1 cellular context compared by ENCODE assay signal in genomic region chr10:132163278-132163765, GRCh38.
TF ChIP-seq lines count a peak whose summit lies in the region.

No MANE protein-coding gene starts in this region.

TF ChIP-seq in GM23338, 12 proteins besides CTCF, POLR2A, EP300 and RAD21 (continued from another document):
- TF ChIP-seq, protein P1, sequence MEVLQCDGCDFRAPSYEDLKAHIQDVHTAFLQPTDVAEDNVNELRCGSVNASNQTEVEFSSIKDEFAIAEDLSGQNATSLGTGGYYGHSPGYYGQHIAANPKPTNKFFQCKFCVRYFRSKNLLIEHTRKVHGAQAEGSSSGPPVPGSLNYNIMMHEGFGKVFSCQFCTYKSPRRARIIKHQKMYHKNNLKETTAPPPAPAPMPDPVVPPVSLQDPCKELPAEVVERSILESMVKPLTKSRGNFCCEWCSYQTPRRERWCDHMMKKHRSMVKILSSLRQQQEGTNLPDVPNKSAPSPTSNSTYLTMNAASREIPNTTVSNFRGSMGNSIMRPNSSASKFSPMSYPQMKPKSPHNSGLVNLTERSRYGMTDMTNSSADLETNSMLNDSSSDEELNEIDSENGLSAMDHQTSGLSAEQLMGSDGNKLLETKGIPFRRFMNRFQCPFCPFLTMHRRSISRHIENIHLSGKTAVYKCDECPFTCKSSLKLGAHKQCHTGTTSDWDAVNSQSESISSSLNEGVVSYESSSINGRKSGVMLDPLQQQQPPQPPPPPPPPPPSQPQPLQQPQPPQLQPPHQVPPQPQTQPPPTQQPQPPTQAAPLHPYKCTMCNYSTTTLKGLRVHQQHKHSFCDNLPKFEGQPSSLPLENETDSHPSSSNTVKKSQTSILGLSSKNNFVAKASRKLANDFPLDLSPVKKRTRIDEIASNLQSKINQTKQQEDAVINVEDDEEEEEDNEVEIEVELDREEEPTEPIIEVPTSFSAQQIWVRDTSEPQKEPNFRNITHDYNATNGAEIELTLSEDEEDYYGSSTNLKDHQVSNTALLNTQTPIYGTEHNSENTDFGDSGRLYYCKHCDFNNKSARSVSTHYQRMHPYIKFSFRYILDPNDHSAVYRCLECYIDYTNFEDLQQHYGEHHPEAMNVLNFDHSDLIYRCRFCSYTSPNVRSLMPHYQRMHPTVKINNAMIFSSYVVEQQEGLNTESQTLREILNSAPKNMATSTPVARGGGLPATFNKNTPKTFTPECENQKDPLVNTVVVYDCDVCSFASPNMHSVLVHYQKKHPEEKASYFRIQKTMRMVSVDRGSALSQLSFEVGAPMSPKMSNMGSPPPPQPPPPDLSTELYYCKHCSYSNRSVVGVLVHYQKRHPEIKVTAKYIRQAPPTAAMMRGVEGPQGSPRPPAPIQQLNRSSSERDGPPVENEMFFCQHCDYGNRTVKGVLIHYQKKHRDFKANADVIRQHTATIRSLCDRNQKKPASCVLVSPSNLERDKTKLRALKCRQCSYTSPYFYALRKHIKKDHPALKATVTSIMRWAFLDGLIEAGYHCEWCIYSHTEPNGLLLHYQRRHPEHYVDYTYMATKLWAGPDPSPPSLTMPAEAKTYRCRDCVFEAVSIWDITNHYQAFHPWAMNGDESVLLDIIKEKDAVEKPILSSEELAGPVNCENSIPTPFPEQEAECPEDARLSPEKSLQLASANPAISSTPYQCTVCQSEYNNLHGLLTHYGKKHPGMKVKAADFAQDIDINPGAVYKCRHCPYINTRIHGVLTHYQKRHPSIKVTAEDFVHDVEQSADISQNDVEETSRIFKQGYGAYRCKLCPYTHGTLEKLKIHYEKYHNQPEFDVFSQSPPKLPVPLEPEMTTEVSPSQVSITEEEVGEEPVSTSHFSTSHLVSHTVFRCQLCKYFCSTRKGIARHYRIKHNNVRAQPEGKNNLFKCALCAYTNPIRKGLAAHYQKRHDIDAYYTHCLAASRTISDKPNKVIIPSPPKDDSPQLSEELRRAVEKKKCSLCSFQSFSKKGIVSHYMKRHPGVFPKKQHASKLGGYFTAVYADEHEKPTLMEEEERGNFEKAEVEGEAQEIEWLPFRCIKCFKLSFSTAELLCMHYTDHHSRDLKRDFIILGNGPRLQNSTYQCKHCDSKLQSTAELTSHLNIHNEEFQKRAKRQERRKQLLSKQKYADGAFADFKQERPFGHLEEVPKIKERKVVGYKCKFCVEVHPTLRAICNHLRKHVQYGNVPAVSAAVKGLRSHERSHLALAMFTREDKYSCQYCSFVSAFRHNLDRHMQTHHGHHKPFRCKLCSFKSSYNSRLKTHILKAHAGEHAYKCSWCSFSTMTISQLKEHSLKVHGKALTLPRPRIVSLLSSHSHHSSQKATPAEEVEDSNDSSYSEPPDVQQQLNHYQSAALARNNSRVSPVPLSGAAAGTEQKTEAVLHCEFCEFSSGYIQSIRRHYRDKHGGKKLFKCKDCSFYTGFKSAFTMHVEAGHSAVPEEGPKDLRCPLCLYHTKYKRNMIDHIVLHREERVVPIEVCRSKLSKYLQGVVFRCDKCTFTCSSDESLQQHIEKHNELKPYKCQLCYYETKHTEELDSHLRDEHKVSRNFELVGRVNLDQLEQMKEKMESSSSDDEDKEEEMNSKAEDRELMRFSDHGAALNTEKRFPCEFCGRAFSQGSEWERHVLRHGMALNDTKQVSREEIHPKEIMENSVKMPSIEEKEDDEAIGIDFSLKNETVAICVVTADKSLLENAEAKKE (CRISPR knock-in tag; IDR thresholded peaks at IDR 0.05) = no peak
- no peak for TF ChIP-seq EZH2 (IDR thresholded peaks at IDR 0.05; ENCODE audit: low read depth, unreplicated experiment)
- TF ChIP-seq, protein P2, sequence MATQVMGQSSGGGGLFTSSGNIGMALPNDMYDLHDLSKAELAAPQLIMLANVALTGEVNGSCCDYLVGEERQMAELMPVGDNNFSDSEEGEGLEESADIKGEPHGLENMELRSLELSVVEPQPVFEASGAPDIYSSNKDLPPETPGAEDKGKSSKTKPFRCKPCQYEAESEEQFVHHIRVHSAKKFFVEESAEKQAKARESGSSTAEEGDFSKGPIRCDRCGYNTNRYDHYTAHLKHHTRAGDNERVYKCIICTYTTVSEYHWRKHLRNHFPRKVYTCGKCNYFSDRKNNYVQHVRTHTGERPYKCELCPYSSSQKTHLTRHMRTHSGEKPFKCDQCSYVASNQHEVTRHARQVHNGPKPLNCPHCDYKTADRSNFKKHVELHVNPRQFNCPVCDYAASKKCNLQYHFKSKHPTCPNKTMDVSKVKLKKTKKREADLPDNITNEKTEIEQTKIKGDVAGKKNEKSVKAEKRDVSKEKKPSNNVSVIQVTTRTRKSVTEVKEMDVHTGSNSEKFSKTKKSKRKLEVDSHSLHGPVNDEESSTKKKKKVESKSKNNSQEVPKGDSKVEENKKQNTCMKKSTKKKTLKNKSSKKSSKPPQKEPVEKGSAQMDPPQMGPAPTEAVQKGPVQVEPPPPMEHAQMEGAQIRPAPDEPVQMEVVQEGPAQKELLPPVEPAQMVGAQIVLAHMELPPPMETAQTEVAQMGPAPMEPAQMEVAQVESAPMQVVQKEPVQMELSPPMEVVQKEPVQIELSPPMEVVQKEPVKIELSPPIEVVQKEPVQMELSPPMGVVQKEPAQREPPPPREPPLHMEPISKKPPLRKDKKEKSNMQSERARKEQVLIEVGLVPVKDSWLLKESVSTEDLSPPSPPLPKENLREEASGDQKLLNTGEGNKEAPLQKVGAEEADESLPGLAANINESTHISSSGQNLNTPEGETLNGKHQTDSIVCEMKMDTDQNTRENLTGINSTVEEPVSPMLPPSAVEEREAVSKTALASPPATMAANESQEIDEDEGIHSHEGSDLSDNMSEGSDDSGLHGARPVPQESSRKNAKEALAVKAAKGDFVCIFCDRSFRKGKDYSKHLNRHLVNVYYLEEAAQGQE (IDR thresholded peaks at IDR 0.05; ENCODE audit: unreplicated experiment) = no peak
